In the genomic region with DNA sequence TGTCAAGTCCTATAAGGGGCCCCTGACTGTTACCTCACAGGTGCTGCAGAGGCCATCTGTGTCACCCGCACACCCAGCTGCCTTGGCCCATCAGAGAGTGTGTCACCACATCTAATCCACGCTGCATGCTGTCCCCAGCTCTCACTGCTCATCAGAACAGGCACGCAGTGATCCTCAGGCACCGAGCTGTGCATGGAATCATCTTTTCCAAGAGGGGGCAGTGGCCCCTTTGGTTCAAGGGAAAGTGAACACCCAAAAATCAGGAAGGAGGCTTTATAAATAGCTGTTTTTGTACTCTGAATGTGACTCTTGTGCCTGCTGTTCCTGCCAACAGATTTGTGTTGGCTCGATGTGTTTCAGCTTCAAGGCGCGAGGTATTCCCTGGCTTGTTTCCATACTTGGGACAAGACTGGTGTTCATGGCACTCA, we compare ENCODE assay signal across 1 cellular context.
TF ChIP-seq lines count a peak whose summit lies in the region.

No MANE protein-coding gene starts in this region.

TF ChIP-seq in GM23338, 12 proteins besides CTCF, POLR2A, EP300 and RAD21 (continued from another document):
- TF ChIP-seq CREB1 (CRISPR knock-in tag; IDR thresholded peaks at IDR 0.05; ENCODE audit: low read depth), result no peak
- no peak for TF ChIP-seq EZH2phosphoT487 (IDR thresholded peaks at IDR 0.05; ENCODE audit: unreplicated experiment)
- TF ChIP-seq, protein P1, sequence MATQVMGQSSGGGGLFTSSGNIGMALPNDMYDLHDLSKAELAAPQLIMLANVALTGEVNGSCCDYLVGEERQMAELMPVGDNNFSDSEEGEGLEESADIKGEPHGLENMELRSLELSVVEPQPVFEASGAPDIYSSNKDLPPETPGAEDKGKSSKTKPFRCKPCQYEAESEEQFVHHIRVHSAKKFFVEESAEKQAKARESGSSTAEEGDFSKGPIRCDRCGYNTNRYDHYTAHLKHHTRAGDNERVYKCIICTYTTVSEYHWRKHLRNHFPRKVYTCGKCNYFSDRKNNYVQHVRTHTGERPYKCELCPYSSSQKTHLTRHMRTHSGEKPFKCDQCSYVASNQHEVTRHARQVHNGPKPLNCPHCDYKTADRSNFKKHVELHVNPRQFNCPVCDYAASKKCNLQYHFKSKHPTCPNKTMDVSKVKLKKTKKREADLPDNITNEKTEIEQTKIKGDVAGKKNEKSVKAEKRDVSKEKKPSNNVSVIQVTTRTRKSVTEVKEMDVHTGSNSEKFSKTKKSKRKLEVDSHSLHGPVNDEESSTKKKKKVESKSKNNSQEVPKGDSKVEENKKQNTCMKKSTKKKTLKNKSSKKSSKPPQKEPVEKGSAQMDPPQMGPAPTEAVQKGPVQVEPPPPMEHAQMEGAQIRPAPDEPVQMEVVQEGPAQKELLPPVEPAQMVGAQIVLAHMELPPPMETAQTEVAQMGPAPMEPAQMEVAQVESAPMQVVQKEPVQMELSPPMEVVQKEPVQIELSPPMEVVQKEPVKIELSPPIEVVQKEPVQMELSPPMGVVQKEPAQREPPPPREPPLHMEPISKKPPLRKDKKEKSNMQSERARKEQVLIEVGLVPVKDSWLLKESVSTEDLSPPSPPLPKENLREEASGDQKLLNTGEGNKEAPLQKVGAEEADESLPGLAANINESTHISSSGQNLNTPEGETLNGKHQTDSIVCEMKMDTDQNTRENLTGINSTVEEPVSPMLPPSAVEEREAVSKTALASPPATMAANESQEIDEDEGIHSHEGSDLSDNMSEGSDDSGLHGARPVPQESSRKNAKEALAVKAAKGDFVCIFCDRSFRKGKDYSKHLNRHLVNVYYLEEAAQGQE (IDR thresholded peaks at IDR 0.05; ENCODE audit: unreplicated experiment), result no peak
- TF ChIP-seq ZNF114 (CRISPR knock-in tag; IDR thresholded peaks at IDR 0.05), result no peak
